19 cellular contexts compared by ENCODE assay signal in genomic region chr2:54042341-54042740, GRCh38.
DNase-seq lines count a peak whose midpoint lies in the region; ATAC-seq and TF ChIP-seq lines count a peak whose summit lies in the region.
"Had no signal": no experiment of that assay in that cellular context is flagged by ENCODE, and none has a peak within 500 bp of the region (broad histone marks: within the 10 kb centered on the region; RNA-seq: fewer than 3 reads in every experiment).

No MANE protein-coding gene starts in this region.

- H3K36me3 ChIP-seq in Panc1 (ENCODE audit: control insufficient read depth, insufficient read depth, low read length), result no peaks in the 10 kb centered on the region
- no peaks in the 10 kb centered on the region for H3K36me3 ChIP-seq in sigmoid colon
- H3K36me3 ChIP-seq: MG63, upper lobe of left lung, WERI-Rb-1 had no signal

- no peak overlapping the region for H3K4me3 ChIP-seq in Panc1 (ENCODE audit: low read depth in 2 of 2, low read length in 2 of 2)
- no peak overlapping the region for H3K4me3 ChIP-seq in sigmoid colon
- H3K4me3 ChIP-seq: MG63, upper lobe of left lung had no signal

- TF ChIP-seq CTCF in Panc1 (IDR thresholded peaks at IDR 0.05) (no peak), sigmoid colon (IDR thresholded peaks at IDR 0.05) (no peak)

- no peak for TF ChIP-seq POLR2A in sigmoid colon (IDR thresholded peaks at IDR 0.05)

- DNase-seq in AG08396 (ENCODE audit: low spot score) (peak; percentile 34), Panc1 (ENCODE audit: low read depth, low spot score) (no peak), fibroblast of the conjunctiva (ENCODE audit: low read depth) (peak; percentile 6), sigmoid colon (no peak), COLO829 (ENCODE audit: low spot score) (no peak)
- no peak for DNase-seq in stimulated activated CD4-positive, alpha-beta T cell treated with anti-CD3 and anti-CD28 coated beads, Interleukin-12 subunit alpha, Interleukin-12 subunit beta, amount 100 ng/mL, for 4 hours
- DNase-seq: activated CD4-positive, alpha-beta memory T cell treated with anti-CD3 and anti-CD28 coated beads, Interleukin-2, amount 10 ng/mL, durations not matched to agents 7 days and 5 days; activated naive CD4-positive, alpha-beta T cell treated with anti-CD3 and anti-CD28 coated beads, Interleukin-2, amount 50 U/mL, for 16 hours; activated T-cell treated with anti-CD3 and anti-CD28 coated beads, Interleukin-2, amount 50 U/mL, for 1 hour; GOT3; MG63; natural killer cell; stimulated activated CD4-positive, alpha-beta T cell treated with anti-CD3 and anti-CD28 coated beads, Interleukin-15, amount 100 ng/mL, for 24 hours; upper lobe of left lung; WERI-Rb-1 had no signal

- H3K9me3 ChIP-seq in Panc1 (ENCODE audit: control insufficient read depth, insufficient read depth, low read depth, low read length), result peaks cover 7% of the 10 kb centered on the region; the same call in 1 of the 2 replicates
- no peaks in the 10 kb centered on the region for H3K9me3 ChIP-seq in sigmoid colon

- H3K27me3 ChIP-seq in Panc1 (ENCODE audit: control insufficient read depth, insufficient read depth, low read length), result no peaks in the 10 kb centered on the region
- H3K27me3 ChIP-seq in sigmoid colon, result no peaks in the 10 kb centered on the region
- H3K27me3 ChIP-seq: MG63, upper lobe of left lung had no signal

- in situ Hi-C loops in Panc1 (cut with HindIII; ENCODE audit: low pct_unique_long_range_greater_than_20kb, low sequenced_read_pairs), result no loop called here

- CTCF ChIA-PET in Panc1 (lab: Charles Lee), result no interaction called here

- TF ChIP-seq EP300 in sigmoid colon (IDR thresholded peaks at IDR 0.05), result no peak

- WGBS in sigmoid colon, 2 donors, result 47 to 70% methylated on average over 2 of the region's 2 CpGs

- H3K4me1 ChIP-seq in Panc1 (ENCODE audit: control insufficient read depth, insufficient read depth, low read length) (peaks cover 13% of the 10 kb centered on the region), sigmoid colon (peaks cover 0 to 24% (median 14%) of the 10 kb centered on the region in 4 donors)
- H3K4me1 ChIP-seq: upper lobe of left lung had no signal

- intact Hi-C loops in Panc1 (cut with micrococcal nuclease; ENCODE audit: unreplicated experiment) (no loop called here), sigmoid colon (cut with DNase I) (no loop called here)

- BruUV-seq in Panc1 (replicated peaks; lab: Mats Ljungman, UMichigan), result no TSS peak

- POLR2A ChIA-PET in Panc1 (lab: Charles Lee), result no interaction called here

- ATAC-seq in Panc1 (no peak), GM21390 (IDR thresholded peaks at IDR 0.05; ENCODE audit: unreplicated experiment) (no peak), GM21447 (IDR thresholded peaks at IDR 0.05; ENCODE audit: unreplicated experiment) (no peak)
- ATAC-seq: natural killer cell; stimulated activated effector memory CD8-positive, alpha-beta T cell treated with anti-CD3 and anti-CD28 coated beads, Interleukin-12 subunit alpha, Interleukin-12 subunit beta, amount 100 ng/mL, for 72 hours had no signal

- peak overlapping the region; percentile 41 for H3K27ac ChIP-seq in Panc1 (ENCODE audit: low read length)
- peak overlapping the region in 3 of 4 donors; percentile 42 to 54 (median 42) for H3K27ac ChIP-seq in sigmoid colon
- H3K27ac ChIP-seq: epithelial cell of prostate, upper lobe of left lung, WERI-Rb-1 had no signal

Comparison
In these comparisons a context has a peak if more than half of its experiments do, and no peak if none do; other contexts are left out.
1. DNase-seq: peak in AG08396 (single experiment) and fibroblast of the conjunctiva (single experiment); none in Panc1 (single experiment), sigmoid colon (single experiment), COLO829 (single experiment) and stimulated activated CD4-positive, alpha-beta T cell treated with anti-CD3 and anti-CD28 coated beads, Interleukin-12 subunit alpha, Interleukin-12 subunit beta, amount 100 ng/mL, for 4 hours (single experiment).